ENCODE assay signal across 7 cellular contexts in genomic region chr17:19047510-19047909, GRCh38. TPM values are rescaled to one million over a fixed set of nuclear protein-coding genes. Genes with fewer than 3 reads are reported as not detected.
A peak's percentile ranks its signal among the peaks of the same experiment; 100 is the strongest.
DNase-seq lines count a peak whose midpoint lies in the region; TF ChIP-seq lines count a peak whose summit lies in the region.
"Not testable (repeated sequence)": the region's sequence is repeated elsewhere in the genome, so short reads cannot be mapped to it uniquely, and the experiment has no call there.

No MANE protein-coding gene starts in this region.

- not testable (repeated sequence) for H3K9me2 ChIP-seq in SU-DHL-6 (replicated peaks; ENCODE audit: insufficient read depth, low read length)

- not testable (repeated sequence) for TF ChIP-seq EP300 in transverse colon (IDR thresholded peaks at IDR 0.05; ENCODE audit: low read depth)

- H3K9me3 ChIP-seq in BLaER1 treated with 17β-estradiol and CSF1 and Interleukin-3, amounts not matched to agents 10 nM and 100 nM (replicated peaks in 1 of 11); SU-DHL-6 (ENCODE audit: insufficient read depth, low read length); transverse colon: not testable (repeated sequence)

- H3K79me2 ChIP-seq in SU-DHL-6 (ENCODE audit: insufficient read depth, low read length), result not testable (repeated sequence)

- in situ Hi-C loops in transverse colon (cut with MboI; ENCODE audit: low pct_ligation_motif_present in 1 of 4, low pct_unique_long_range_greater_than_20kb in 1 of 4, low sequenced_read_pairs in 3 of 4), result not testable (repeated sequence)

- H2AFZ ChIP-seq in SU-DHL-6 (ENCODE audit: low read depth, low read length, severe bottlenecking), result not testable (repeated sequence)

- H3K4me2 ChIP-seq in BLaER1 treated with 17β-estradiol and CSF1 and Interleukin-3, amounts not matched to agents 10 nM and 100 nM; SU-DHL-6 (ENCODE audit: low read depth, low read length, poor library complexity, severe bottlenecking): not testable (repeated sequence)

- H3K9me3 Mint-ChIP-seq in activated CD4-positive, alpha-beta T cell treated with anti-CD3 and anti-CD28 coated beads, Interleukin-2, amount 10 ng/mL, durations not matched to agents 7 days and 5 days, result not testable (repeated sequence)

- H3K4me1 Mint-ChIP-seq in activated CD4-positive, alpha-beta T cell treated with anti-CD3 and anti-CD28 coated beads, Interleukin-2, amount 10 ng/mL, durations not matched to agents 7 days and 5 days, result not testable (repeated sequence)

- POLR2A ChIA-PET in activated CD4-positive, alpha-beta T cell treated with anti-CD3 and anti-CD28 coated beads, Interleukin-2, amount 10 ng/mL, durations not matched to agents 7 days and 5 days (lab: Charles Lee), result not testable (repeated sequence)

- H3K36me3 Mint-ChIP-seq in activated CD4-positive, alpha-beta T cell treated with anti-CD3 and anti-CD28 coated beads, Interleukin-2, amount 10 ng/mL, durations not matched to agents 7 days and 5 days (ENCODE audit: low read depth), result not testable (repeated sequence)

- not testable (repeated sequence) for TF ChIP-seq POLR2A in transverse colon (IDR thresholded peaks at IDR 0.05)

- H3F3A ChIP-seq in SU-DHL-6 (ENCODE audit: insufficient read depth), result not testable (repeated sequence)

- CTCF ChIA-PET in activated CD4-positive, alpha-beta T cell treated with anti-CD3 and anti-CD28 coated beads, Interleukin-2, amount 10 ng/mL, durations not matched to agents 7 days and 5 days (lab: Charles Lee), result not testable (repeated sequence)

- not testable (repeated sequence) for H3K27ac Mint-ChIP-seq in activated CD4-positive, alpha-beta T cell treated with anti-CD3 and anti-CD28 coated beads, Interleukin-2, amount 10 ng/mL, durations not matched to agents 7 days and 5 days

- not testable (repeated sequence) for H4K20me1 ChIP-seq in BLaER1 treated with 17β-estradiol and CSF1 and Interleukin-3, amounts not matched to agents 10 nM and 100 nM; SU-DHL-6 (ENCODE audit: low read depth, low read length)

- H3K4me1 ChIP-seq in BLaER1 treated with 17β-estradiol and CSF1 and Interleukin-3, amounts not matched to agents 10 nM and 100 nM; transverse colon: not testable (repeated sequence)

- not testable (repeated sequence) for H3K36me3 ChIP-seq in BLaER1 treated with 17β-estradiol and CSF1 and Interleukin-3, amounts not matched to agents 10 nM and 100 nM; SU-DHL-6 (ENCODE audit: low read length); transverse colon

- H3K27me3 ChIP-seq in BLaER1 treated with 17β-estradiol and CSF1 and Interleukin-3, amounts not matched to agents 10 nM and 100 nM; SU-DHL-6 (ENCODE audit: low read length); transverse colon: not testable (repeated sequence)

- intact Hi-C loops in cardiac septum (cut with DNase I); transverse colon (cut with DNase I; ENCODE audit: low total_unique reads): not testable (repeated sequence)

- TF ChIP-seq CTCF in SU-DHL-6 (IDR thresholded peaks at IDR 0.05; ENCODE audit: insufficient read depth, low read length, poor library complexity, severe bottlenecking); transverse colon (IDR thresholded peaks at IDR 0.05): not testable (repeated sequence)

- no CpG with 5 or more reads among the region's 7 CpGs for WGBS in transverse colon (ENCODE audit: low coverage in 1 of 2), 2 donors

- H3K9ac ChIP-seq in BLaER1 treated with 17β-estradiol and CSF1 and Interleukin-3, amounts not matched to agents 10 nM and 100 nM, result peak overlapping the region in 1 of 11 experiments; percentile 44; a peak in 1 of 22 replicates
- not testable (repeated sequence) for H3K9ac ChIP-seq in SU-DHL-6 (ENCODE audit: low read length)

- not testable (repeated sequence) for H3K4me3 ChIP-seq in BLaER1 treated with 17β-estradiol and CSF1 and Interleukin-3, amounts not matched to agents 10 nM and 100 nM; SU-DHL-6 (ENCODE audit: insufficient read depth, low read length, poor library complexity, severe bottlenecking); transverse colon

- peak; percentile 4 for DNase-seq in activated CD4-positive, alpha-beta T cell treated with anti-CD3 and anti-CD28 coated beads, Interleukin-2, amount 10 ng/mL, durations not matched to agents 7 days and 5 days
- DNase-seq in activated CD8-positive, alpha-beta memory T cell treated with anti-CD3 and anti-CD28 coated beads for 24 hours, result peak; percentile 44
- peak; percentile 51 for DNase-seq in cardiac septum (ENCODE audit: low spot score)
- peak; percentile 60 for DNase-seq in mesenteric fat pad (ENCODE audit: low spot score)
- DNase-seq in transverse colon, result peak; percentile 1

- H3K27me3 Mint-ChIP-seq in activated CD4-positive, alpha-beta T cell treated with anti-CD3 and anti-CD28 coated beads, Interleukin-2, amount 10 ng/mL, durations not matched to agents 7 days and 5 days, result not testable (repeated sequence)

- H3K27ac ChIP-seq in BLaER1 treated with 17β-estradiol and CSF1 and Interleukin-3, amounts not matched to agents 10 nM and 100 nM, result peak overlapping the region in 7 of 11 experiments; percentile 44 to 72 (median 57); a peak in 10 of 22 replicates
- H3K27ac ChIP-seq in SU-DHL-6 (ENCODE audit: low read depth, low read length), result 0 out of 2 replicates have a peak overlapping the region, but pooled peaks have one; percentile 35
- not testable (repeated sequence) for H3K27ac ChIP-seq in transverse colon

- not testable (repeated sequence) for H3K4me3 Mint-ChIP-seq in activated CD4-positive, alpha-beta T cell treated with anti-CD3 and anti-CD28 coated beads, Interleukin-2, amount 10 ng/mL, durations not matched to agents 7 days and 5 days

RNA-seq across cellular contexts. Expression of gene GRAP, which starts 0.8 kb away (rescaled TPM):
- total RNA-seq in activated CD4-positive, alpha-beta T cell treated with anti-CD3 and anti-CD28 coated beads, Interleukin-2, amount 10 ng/mL, durations not matched to agents 7 days and 5 days, result 10 to 100 TPM; 35.4 to 39.2 TPM
- total RNA-seq in cardiac septum, result 2.9 TPM
- total RNA-seq in mesenteric fat pad, result 5.9 TPM
- total RNA-seq in transverse colon, result 10 to 100 TPM in 1 of 4 donors, 1 to 10 TPM in 3; 1.6 to 20.2 (median 5.5) TPM

RNA-seq across cellular contexts. Expression of gene FAM83G, which starts 42.9 kb away (rescaled TPM):
- 1 to 10 TPM; 7.1 to 9.1 TPM for total RNA-seq in activated CD4-positive, alpha-beta T cell treated with anti-CD3 and anti-CD28 coated beads, Interleukin-2, amount 10 ng/mL, durations not matched to agents 7 days and 5 days
- total RNA-seq in cardiac septum (2.5 TPM), mesenteric fat pad (8.9 TPM), transverse colon (10 to 100 TPM; 33.6 to 75.6 (median 39.4) TPM)

Comparison
In these comparisons a context has a peak if more than half of its experiments do, and no peak if none do; other contexts are left out.
1. DNase-seq: peak in every context shown above with its lines; median percentile 60 in mesenteric fat pad; 51 in cardiac septum; 44 in activated CD8-positive, alpha-beta memory T cell treated with anti-CD3 and anti-CD28 coated beads for 24 hours; 4 in activated CD4-positive, alpha-beta T cell treated with anti-CD3 and anti-CD28 coated beads, Interleukin-2, amount 10 ng/mL, durations not matched to agents 7 days and 5 days; 1 in transverse colon.